In the genomic region with DNA sequence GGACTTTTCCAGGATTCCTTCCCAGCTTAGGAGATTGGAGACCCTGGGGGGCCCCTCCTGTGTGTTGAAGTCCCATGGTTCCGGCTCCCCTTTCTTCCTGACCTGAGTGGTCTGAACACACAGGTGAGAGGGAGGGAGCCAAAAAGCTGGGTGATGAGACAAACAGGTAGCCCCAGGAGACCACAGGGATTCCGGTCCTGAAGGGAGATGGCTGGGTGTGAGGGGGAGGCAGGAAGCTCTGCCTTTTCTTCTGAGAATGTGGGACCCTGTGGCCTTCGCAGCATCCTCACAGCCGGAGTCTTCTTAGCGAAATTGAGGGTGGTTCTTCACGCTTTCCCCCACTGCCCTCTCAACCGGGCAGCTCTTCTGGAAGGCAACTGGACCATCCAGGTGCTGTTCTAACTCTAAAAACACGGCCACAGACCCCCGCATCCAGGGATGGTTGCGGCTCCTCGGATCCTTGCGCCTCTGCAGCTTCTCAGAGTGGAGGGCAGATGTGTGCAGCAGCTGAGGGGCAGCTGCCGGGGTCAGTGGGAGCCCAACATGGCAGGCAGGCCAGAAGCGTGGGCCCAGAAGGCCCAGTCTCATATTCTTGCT, we compare ENCODE assay signal across 13 cellular contexts.
"Had no signal": no experiment of that assay in that cellular context is flagged by ENCODE, and none has a peak within 500 bp of the region (broad histone marks: within the 10 kb centered on the region; RNA-seq: fewer than 3 reads in every experiment).

No MANE protein-coding gene starts in this region.

- H3K27ac ChIP-seq: brain microvascular endothelial cell, pancreas, thoracic aorta had no signal

- H3K27me3 ChIP-seq: brain microvascular endothelial cell, pancreas, stomach had no signal

- H3K36me3 Mint-ChIP-seq: activated naive CD4-positive, alpha-beta T cell treated with anti-CD3 and anti-CD28 coated beads, Interleukin-2, amount 50 U/mL, for 24 hours; natural killer cell had no signal

- H3K27me3 Mint-ChIP-seq: activated naive CD4-positive, alpha-beta T cell treated with anti-CD3 and anti-CD28 coated beads, Interleukin-2, amount 50 U/mL, for 24 hours had no signal

- H3K27ac Mint-ChIP-seq: T-helper 2 cell treated with Interferon-gamma antibody and Interleukin-4, amounts not matched to agents 5 μg/mL and 100 μg/mL, for 36 hours had no signal

- H3K36me3 ChIP-seq: brain microvascular endothelial cell, pancreas had no signal

- ATAC-seq: esophagus mucosa, mucosa of descending colon, natural killer cell, pancreas had no signal

- H3K4me3 ChIP-seq: mucosa of descending colon, pancreas, stomach, thoracic aorta had no signal

- H3K9me3 ChIP-seq: mucosa of descending colon, pancreas, stomach, thoracic aorta had no signal

- H3K9me3 Mint-ChIP-seq: activated naive CD4-positive, alpha-beta T cell treated with anti-CD3 and anti-CD28 coated beads, Interleukin-2, amount 50 U/mL, for 24 hours; natural killer cell; T-helper 2 cell treated with Interferon-gamma antibody and Interleukin-4, amounts not matched to agents 5 μg/mL and 100 μg/mL, for 36 hours had no signal

- H3K4me3 Mint-ChIP-seq: activated naive CD4-positive, alpha-beta T cell treated with anti-CD3 and anti-CD28 coated beads, Interleukin-2, amount 50 U/mL, for 24 hours; natural killer cell; T-helper 2 cell treated with Interferon-gamma antibody and Interleukin-4, amounts not matched to agents 5 μg/mL and 100 μg/mL, for 36 hours had no signal

- DNase-seq: activated CD4-positive, alpha-beta T cell treated with anti-CD3 and anti-CD28 coated beads, Interleukin-2, amount 50 U/mL, for 4 hours; brain microvascular endothelial cell; cerebellar nuclear complex; mucosa of descending colon; natural killer cell; stimulated activated CD4-positive, alpha-beta T cell treated with anti-CD3 and anti-CD28 coated beads, Interleukin-15, amount 100 ng/mL, for 24 hours; stimulated activated CD4-positive, alpha-beta T cell treated with anti-CD3 and anti-CD28 coated beads, Interleukin-4, amount 100 ng/mL, for 24 hours; stomach had no signal
